Comparison of ENCODE assay signal across 8 cellular contexts in the genomic region with DNA sequence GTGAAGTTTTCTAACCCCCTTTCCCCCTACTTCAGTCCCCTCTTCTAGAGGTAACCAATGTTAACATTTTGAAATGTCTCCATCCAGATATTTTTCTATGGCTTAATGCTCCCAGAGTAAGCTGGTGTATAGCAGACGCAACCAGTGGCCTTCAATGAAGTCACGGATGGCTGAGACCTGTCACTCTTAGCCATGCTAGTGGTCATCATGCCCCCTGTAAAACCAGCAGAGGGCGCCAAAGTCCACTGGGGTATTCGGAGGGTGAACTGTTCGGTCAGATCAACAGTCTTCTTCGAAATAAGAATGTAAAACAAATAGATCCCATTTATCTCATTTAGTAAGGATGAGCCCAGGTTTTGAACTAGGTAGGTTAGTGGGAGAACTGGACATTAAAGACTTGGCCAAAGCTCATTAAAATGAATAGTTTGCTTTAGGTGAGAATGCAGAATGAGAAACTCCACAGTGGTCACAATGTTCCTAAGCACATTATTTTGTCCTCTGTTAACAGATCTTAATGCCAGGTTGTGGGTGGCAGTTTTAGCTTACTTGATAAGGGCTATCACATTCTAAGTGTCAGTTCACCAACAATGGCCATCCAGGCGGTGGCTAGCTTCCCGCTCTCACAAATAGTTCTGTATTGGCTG.
DNase-seq lines count a peak whose midpoint lies in the region; ATAC-seq lines count a peak whose summit lies in the region.

No MANE protein-coding gene starts in this region.

- DNase-seq in EL (peak; percentile 67), NCI-H82 (lab: John Stamatoyannopoulos, UW) (peak; percentile 83), iPS-NIHi11 (ENCODE audit: low spot score) (peak; percentile 80), GOT3 (lab: John Stamatoyannopoulos, UW) (no peak)
- DNase-seq in activated naive CD4-positive, alpha-beta T cell treated with anti-CD3 and anti-CD28 coated beads, Interleukin-2, amount 50 U/mL, for 16 hours = peak; percentile 18
- peak; percentile 19 to 42 for DNase-seq in stimulated activated CD8-positive, alpha-beta memory T cell treated with anti-CD3 and anti-CD28 coated beads, Interleukin-7, amount 100 ng/mL, for 48 hours (ENCODE audit: extremely low read depth in 1 of 2, low read depth in 1 of 2)

- peak; percentile 91 for ATAC-seq in GM19395 (IDR thresholded peaks at IDR 0.05; ENCODE audit: unreplicated experiment)
- peak; percentile 88 for ATAC-seq in HG03439 (IDR thresholded peaks at IDR 0.05; ENCODE audit: unreplicated experiment)
